ENCODE assay signal across 9 cellular contexts in genomic region chr11:45332486-45332934, GRCh38. TPM values are rescaled to one million over a fixed set of nuclear protein-coding genes. Genes with fewer than 3 reads are reported as not detected.
DNase-seq lines count a peak whose midpoint lies in the region; ATAC-seq and TF ChIP-seq lines count a peak whose summit lies in the region.
"Had no signal": no experiment of that assay in that cellular context is flagged by ENCODE, and none has a peak within 500 bp of the region (broad histone marks: within the 10 kb centered on the region; RNA-seq: fewer than 3 reads in every experiment).

No MANE protein-coding gene starts in this region.

- H3K4me1 ChIP-seq in endodermal cell (ENCODE audit: control insufficient read depth, insufficient read depth, low read length) (no peaks in the 10 kb centered on the region), upper lobe of left lung (peaks cover 0 to 20% (median 10%) of the 10 kb centered on the region in 4 donors)

- H3K9ac ChIP-seq in endodermal cell (ENCODE audit: extremely low read depth, low read length, poor library complexity, severe bottlenecking), result no peak overlapping the region

- H3K27ac ChIP-seq in endodermal cell (ENCODE audit: low read depth, low read length) (no peak overlapping the region), upper lobe of left lung (peak overlapping the region; percentile 51 to 84 (median 66))

- no peaks in the 10 kb centered on the region for H3K4me1 Mint-ChIP-seq in endodermal cell
- H3K4me1 Mint-ChIP-seq: activated naive CD4-positive, alpha-beta T cell treated with anti-CD3 and anti-CD28 coated beads, Interleukin-2, amount 50 U/mL, for 24 hours had no signal

- H3K36me3 ChIP-seq in endodermal cell (ENCODE audit: control insufficient read depth, insufficient read depth, low read length) (no peaks in the 10 kb centered on the region), upper lobe of left lung (no peaks in the 10 kb centered on the region)

- TF ChIP-seq POLR2A in NB4 (IDR thresholded peaks at IDR 0.05; ENCODE audit: extremely low read depth, insufficient read length), result no peak
- no peak for TF ChIP-seq POLR2A in upper lobe of left lung (IDR thresholded peaks at IDR 0.05)

- H3K27ac Mint-ChIP-seq in endodermal cell, result no peak overlapping the region
- H3K27ac Mint-ChIP-seq: activated naive CD4-positive, alpha-beta T cell treated with anti-CD3 and anti-CD28 coated beads, Interleukin-2, amount 50 U/mL, for 24 hours had no signal

- 15 to 21% methylated on average over 5 to 8 of the region's 9 CpGs for WGBS in endodermal cell (ENCODE audit: insufficient coverage in 1 of 2, insufficient read length in 1 of 2), 2 experiments
- WGBS in upper lobe of left lung, 2 donors, result 14% methylated on average over 8 to 9 of the region's 9 CpGs

- H3K9me3 ChIP-seq in endodermal cell (ENCODE audit: control insufficient read depth, low read length), result no peaks in the 10 kb centered on the region
- peaks cover 0 to under 1% (median 0%) of the 10 kb centered on the region in 4 donors for H3K9me3 ChIP-seq in upper lobe of left lung

- ATAC-seq in upper lobe of left lung (ENCODE audit: low FRiP score in 2 of 2) (peak; percentile 57 to 77), HG02981 (IDR thresholded peaks at IDR 0.05; ENCODE audit: unreplicated experiment) (no peak)

- no peak overlapping the region for H3K4me3 Mint-ChIP-seq in endodermal cell
- H3K4me3 Mint-ChIP-seq: activated naive CD4-positive, alpha-beta T cell treated with anti-CD3 and anti-CD28 coated beads, Interleukin-2, amount 50 U/mL, for 24 hours had no signal

- no peak for TF ChIP-seq EP300 in upper lobe of left lung (IDR thresholded peaks at IDR 0.05)

- H3K9me3 Mint-ChIP-seq in endodermal cell, result no peaks in the 10 kb centered on the region
- H3K9me3 Mint-ChIP-seq: activated naive CD4-positive, alpha-beta T cell treated with anti-CD3 and anti-CD28 coated beads, Interleukin-2, amount 50 U/mL, for 24 hours had no signal

- H3K4me3 ChIP-seq in NB4 (ENCODE audit: low read depth, low read length), result no peak overlapping the region
- no peak overlapping the region for H3K4me3 ChIP-seq in WI38 (ENCODE audit: low read depth, low read length)
- H3K4me3 ChIP-seq in endodermal cell (ENCODE audit: low read length), result no peak overlapping the region
- peak overlapping the region in 2 of 4 donors; percentile 30 to 33 for H3K4me3 ChIP-seq in upper lobe of left lung

- H3K36me3 Mint-ChIP-seq in endodermal cell (ENCODE audit: low read depth), result no peaks in the 10 kb centered on the region
- H3K36me3 Mint-ChIP-seq: activated naive CD4-positive, alpha-beta T cell treated with anti-CD3 and anti-CD28 coated beads, Interleukin-2, amount 50 U/mL, for 24 hours had no signal

- DNase-seq in SIG-M5 treated with dmso at 0.1 percent for 504 hours (lab: John Stamatoyannopoulos, UW; ENCODE audit: unreplicated experiment) (peak; percentile 7), SIG-M5 (lab: John Stamatoyannopoulos, UW) (no peak), NB4 (ENCODE audit: low read depth) (peak; percentile 56), endodermal cell (peak; percentile 79), myocyte (ENCODE audit: low read depth) (peak; percentile 32), upper lobe of left lung (no peak)

- TF ChIP-seq CTCF in NB4 (IDR thresholded peaks at IDR 0.05; ENCODE audit: low read depth, low read length) (peak; percentile 56), WI38 (IDR thresholded peaks at IDR 0.05; ENCODE audit: low read depth, low read length) (peak; percentile 42), endodermal cell (conservative IDR thresholded peaks at IDR 0.05) (peak; percentile 85), upper lobe of left lung (IDR thresholded peaks at IDR 0.05) (peak; percentile 40 to 88 (median 49))

- H3K27me3 ChIP-seq in endodermal cell (ENCODE audit: control insufficient read depth, insufficient read depth, low read length, poor library complexity, severe bottlenecking) (peaks cover 7% of the 10 kb centered on the region), upper lobe of left lung (no peaks in the 10 kb centered on the region)

- peaks cover 29% of the 10 kb centered on the region for H3K27me3 Mint-ChIP-seq in endodermal cell (ENCODE audit: insufficient read depth)

RNA-seq across cellular contexts. Expression of gene SYT13, which starts 46.4 kb away (rescaled TPM):
- total RNA-seq in endodermal cell (1 to 10 TPM; 3.2 to 9.3 TPM), myocyte (0.05 TPM in 1 of 2 replicates, not detected in the other), upper lobe of left lung (under 1 TPM in 3 of 6 donors, not detected in 3; 0.11 to 0.78 (median 0.30) TPM)
- polyA plus RNA-seq in endodermal cell (2013, experiment 1 of 2), result 4.2 TPM
- polyA plus RNA-seq in endodermal cell (2013, experiment 2 of 2), result 3.4 TPM
- not detected for polyA plus RNA-seq in myocyte (2012)

Comparison
In these comparisons a context has a peak if more than half of its experiments do, and no peak if none do; other contexts are left out.
1. DNase-seq: peak in SIG-M5 treated with dmso at 0.1 percent for 504 hours (single experiment), NB4 (single experiment), endodermal cell (single experiment) and myocyte (single experiment); none in SIG-M5 (single experiment) and upper lobe of left lung (0 of 2).
2. Peak in every context shown above with its lines, with median percentiles within 50 percentile points of each other: CTCF ChIP-seq.